Comparison of ENCODE assay signal across 12 cellular contexts in the genomic region with DNA sequence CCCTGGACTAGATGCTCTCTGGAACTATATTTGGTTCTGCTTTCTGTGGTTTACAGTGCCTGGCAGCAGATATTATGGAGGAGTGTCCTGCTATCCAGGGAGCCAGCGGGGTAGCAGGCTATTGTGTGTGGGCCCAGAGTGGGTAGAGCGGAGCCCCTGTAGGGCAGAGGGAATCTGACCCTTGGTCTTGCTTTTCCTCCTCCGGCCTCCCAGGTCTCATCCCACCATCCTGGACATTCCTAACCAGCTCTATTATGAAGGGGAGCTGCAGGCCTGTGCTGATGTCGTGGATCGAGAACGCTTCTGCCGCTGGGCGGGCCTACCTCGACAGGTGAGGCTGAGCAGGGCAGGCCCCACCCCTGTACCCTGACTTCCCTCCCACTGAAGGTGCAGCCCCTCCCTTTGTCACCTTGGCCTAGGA. TPM values are rescaled to one million over a fixed set of nuclear protein-coding genes. Genes with fewer than 3 reads are reported as not detected.
A peak's percentile ranks its signal among the peaks of the same experiment; 100 is the strongest.
DNase-seq lines count a peak whose midpoint lies in the region; ATAC-seq and TF ChIP-seq lines count a peak whose summit lies in the region.
"Had no signal": no experiment of that assay in that cellular context is flagged by ENCODE, and none has a peak within 500 bp of the region (broad histone marks: within the 10 kb centered on the region; RNA-seq: fewer than 3 reads in every experiment).

No MANE protein-coding gene starts in this region.

- intact Hi-C loops in left cardiac atrium (cut with DNase I): no loop called here

- H3K27ac ChIP-seq in right atrium auricular region (peak overlapping the region; percentile 97 to 99), rectal smooth muscle tissue (ENCODE audit: low read depth, low read length) (peak overlapping the region; percentile 34), caudate nucleus (ENCODE audit: low read depth, low read length) (no peak overlapping the region)

- DNase-seq in right atrium auricular region (ENCODE audit: low spot score): no peak
- DNase-seq in left cardiac atrium: no peak
- peak; percentile 46 for DNase-seq in islet precursor cell
- no peak for DNase-seq in NCI-H146 (lab: John Stamatoyannopoulos, UW)
- DNase-seq in caudate nucleus (lab: John Stamatoyannopoulos, UW): no peak
- DNase-seq: activated CD4-positive, alpha-beta T cell treated with anti-CD3 and anti-CD28 coated beads for 4 hours; activated T-cell treated with anti-CD3 and anti-CD28 coated beads for 4 hours; NCI-H226 had no signal

- H3K36me3 ChIP-seq in right atrium auricular region (peaks cover 64% of the 10 kb centered on the region), rectal smooth muscle tissue (ENCODE audit: control insufficient read depth, insufficient read depth, low read length) (peaks cover 40% of the 10 kb centered on the region)

- H3K9ac ChIP-seq in rectal smooth muscle tissue (ENCODE audit: low read length): no peak overlapping the region

- TF ChIP-seq CTCF in right atrium auricular region (IDR thresholded peaks at IDR 0.05): no peak

- H3K27me3 ChIP-seq in right atrium auricular region (no peaks in the 10 kb centered on the region), rectal smooth muscle tissue (ENCODE audit: control insufficient read depth, insufficient read depth, low read length) (no peaks in the 10 kb centered on the region)

- H3K4me1 ChIP-seq in right atrium auricular region (peaks cover 0 to 54% of the 10 kb centered on the region in 2 donors), rectal smooth muscle tissue (ENCODE audit: control insufficient read depth, insufficient read depth, low read length) (peaks cover 28% of the 10 kb centered on the region)

- no peak for ATAC-seq in left cardiac atrium
- no peak for ATAC-seq in GM21360 (IDR thresholded peaks at IDR 0.05; ENCODE audit: unreplicated experiment)
- ATAC-seq in GM18511 (IDR thresholded peaks at IDR 0.05; ENCODE audit: unreplicated experiment): no peak
- ATAC-seq: esophagus mucosa had no signal

- no peaks in the 10 kb centered on the region for H3K9me3 ChIP-seq in right atrium auricular region

- H3K4me3 ChIP-seq in right atrium auricular region: no peak overlapping the region
- H3K4me3 ChIP-seq in rectal smooth muscle tissue (ENCODE audit: low read length): no peak overlapping the region

RNA-seq across cellular contexts. Expression of gene RHOC, which starts 9.1 kb away (rescaled TPM):
- total RNA-seq in right atrium auricular region: 100 to 1,000 TPM; 190 to 330 TPM
- total RNA-seq in left cardiac atrium: 100 to 1,000 TPM; 146 to 235 TPM

RNA-seq across cellular contexts. Expression of gene PPM1J, which starts 17.3 kb away (rescaled TPM):
- total RNA-seq in right atrium auricular region (1 to 10 TPM; 5.5 to 7.9 TPM), left cardiac atrium (1 to 10 TPM; 4.9 to 5.1 TPM)

RNA-seq across cellular contexts. Expression of gene MOV10, which starts 23.3 kb away (rescaled TPM):
- total RNA-seq in right atrium auricular region (10 to 100 TPM; 10.5 to 11.4 TPM), left cardiac atrium (10 to 100 TPM; 15.9 to 20.3 TPM)
